Comparison of ENCODE assay signal across 14 cellular contexts in genomic region chr3:117616213-117616612, GRCh38.
"Had no signal": no experiment of that assay in that cellular context is flagged by ENCODE, and none has a peak within 500 bp of the region (broad histone marks: within the 10 kb centered on the region; RNA-seq: fewer than 3 reads in every experiment).

No MANE protein-coding gene starts in this region.

- H3K4me3 ChIP-seq: ascending aorta, coronary artery, pancreas had no signal

- ATAC-seq: activated CD4-positive, CD25-positive, alpha-beta regulatory T cell treated with anti-CD3 and anti-CD28 coated beads, Interleukin-2, amount 50 U/mL, for 24 hours; pancreas had no signal

- H3K9me3 Mint-ChIP-seq: neural crest cell had no signal

- H3K9me3 ChIP-seq: ascending aorta, pancreas had no signal

- DNase-seq: activated gamma-delta T cell treated with Interleukin-2 at 50 U/mL for 16 hours; activated T-cell treated with anti-CD3 and anti-CD28 coated beads, Interleukin-2, amount 50 U/mL, for 48 hours; effector CD4-positive, alpha-beta T cell; hypothalamus; kidney glomerular epithelial cell; pancreas; stimulated activated CD4-positive, alpha-beta T cell treated with anti-CD3 and anti-CD28 coated beads, Interleukin-2, amount 100 ng/mL, for 48 hours; stimulated activated naive CD4-positive, alpha-beta T cell treated with Interleukin-2 at 50 U/mL for 16 hours; T-helper 2 cell; trophoblast cell had no signal

- H3K27me3 ChIP-seq: ascending aorta, pancreas had no signal

- H3K36me3 ChIP-seq: ascending aorta, pancreas had no signal

- H3K4me1 ChIP-seq: ascending aorta, pancreas had no signal

- H3K4me1 Mint-ChIP-seq: neural crest cell had no signal

- H3K4me3 Mint-ChIP-seq: neural crest cell had no signal

- H3K27ac ChIP-seq: ascending aorta, coronary artery, pancreas had no signal
